Comparison of ENCODE assay signal across 1 cellular context in the genomic region with DNA sequence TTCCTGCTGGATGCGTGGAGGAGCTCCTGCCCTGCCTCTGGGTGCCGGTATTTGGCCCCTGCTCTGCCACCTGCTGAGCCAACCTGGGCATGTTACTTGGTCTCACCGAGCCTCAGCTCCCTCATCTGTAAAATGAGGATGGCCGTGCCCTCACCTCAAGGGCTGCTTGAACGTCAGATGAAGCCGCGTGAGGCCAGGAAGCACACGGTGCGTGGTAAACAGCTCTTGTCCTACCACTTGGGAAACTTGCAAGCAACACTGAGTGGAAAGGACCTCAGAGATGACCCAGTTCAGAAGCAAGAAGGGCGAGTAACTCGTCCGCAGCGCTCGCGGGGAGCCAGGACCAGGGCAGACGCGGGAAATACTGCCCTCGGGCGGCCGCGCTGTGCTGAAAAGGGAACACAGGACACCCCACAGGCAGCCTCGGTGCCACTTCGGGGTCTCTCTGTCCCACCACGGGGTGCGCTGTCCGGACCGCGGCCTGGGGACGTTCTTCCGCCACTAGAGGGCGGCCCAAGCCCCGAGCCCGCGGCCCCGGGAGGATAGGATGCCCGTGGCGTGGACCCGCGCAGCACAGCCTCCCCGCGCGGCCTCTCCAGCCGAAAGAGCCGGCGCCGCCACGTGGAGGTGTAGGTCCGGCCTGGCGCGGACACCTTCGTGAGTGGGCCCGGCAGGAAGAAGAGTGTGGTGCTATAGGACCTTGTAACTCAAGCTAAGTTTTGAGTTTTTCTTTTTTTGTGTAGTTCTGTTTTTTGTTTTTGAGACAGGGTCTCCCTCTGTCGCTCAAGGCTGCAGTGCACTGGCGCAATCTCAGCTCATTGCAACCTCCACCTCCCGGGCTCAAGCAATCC.
TF ChIP-seq lines count a peak whose summit lies in the region.

No MANE protein-coding gene starts in this region.

TF ChIP-seq in SK-N-SH, 30 proteins besides CTCF, POLR2A, EP300 and RAD21 (continued from another document):
- TF ChIP-seq PBX3 (IDR thresholded peaks at IDR 0.05) (no peak), ELF1 (IDR thresholded peaks at IDR 0.05) (no peak), FOXJ3 (CRISPR knock-in tag; IDR thresholded peaks at IDR 0.05) (no peak), CHD2 (IDR thresholded peaks at IDR 0.05; ENCODE audit: low read length, partially characterized antibody) (no peak), TCF12 (IDR thresholded peaks at IDR 0.05) (no peak), SMC3 (IDR thresholded peaks at IDR 0.05; ENCODE audit: low read depth, low read length) (peak; percentile 88), EZH2phosphoT487 (IDR thresholded peaks at IDR 0.05; ENCODE audit: borderline replicate concordance, low read depth) (no peak), MXI1 (IDR thresholded peaks at IDR 0.05; ENCODE audit: low read depth, low read length) (peak; percentile 64), TEAD4 (IDR thresholded peaks at IDR 0.05; ENCODE audit: borderline replicate concordance, insufficient read depth) (no peak), MEF2A (IDR thresholded peaks at IDR 0.05; ENCODE audit: borderline replicate concordance, low read depth) (no peak), RCOR1 (IDR thresholded peaks at IDR 0.05; ENCODE audit: low read length) (no peak), MAX (IDR thresholded peaks at IDR 0.05; ENCODE audit: low read depth) (peak; percentile 53; the same call in 1 of the 2 replicates), GATA2 (CRISPR knock-in tag; IDR thresholded peaks at IDR 0.05) (no peak), FOXM1 (IDR thresholded peaks at IDR 0.05; ENCODE audit: low read depth) (no peak), USF2 (IDR thresholded peaks at IDR 0.05; ENCODE audit: borderline replicate concordance, low read depth, low read length) (no peak), GABPA (IDR thresholded peaks at IDR 0.05; ENCODE audit: low read depth) (no peak), RXRA (IDR thresholded peaks at IDR 0.05; ENCODE audit: borderline replicate concordance, low read depth) (no peak), NFIC (IDR thresholded peaks at IDR 0.05; ENCODE audit: borderline replicate concordance) (no peak), ZBTB33 (IDR thresholded peaks at IDR 0.05; ENCODE audit: borderline replicate concordance, low read depth) (no peak)
- TF ChIP-seq, protein P1, sequence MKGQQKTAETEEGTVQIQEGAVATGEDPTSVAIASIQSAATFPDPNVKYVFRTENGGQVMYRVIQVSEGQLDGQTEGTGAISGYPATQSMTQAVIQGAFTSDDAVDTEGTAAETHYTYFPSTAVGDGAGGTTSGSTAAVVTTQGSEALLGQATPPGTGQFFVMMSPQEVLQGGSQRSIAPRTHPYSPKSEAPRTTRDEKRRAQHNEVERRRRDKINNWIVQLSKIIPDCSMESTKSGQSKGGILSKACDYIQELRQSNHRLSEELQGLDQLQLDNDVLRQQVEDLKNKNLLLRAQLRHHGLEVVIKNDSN (IDR thresholded peaks at IDR 0.05; ENCODE audit: borderline replicate concordance, low read depth): no peak
